ENCODE assay signal across 1 cellular context in the genomic region with DNA sequence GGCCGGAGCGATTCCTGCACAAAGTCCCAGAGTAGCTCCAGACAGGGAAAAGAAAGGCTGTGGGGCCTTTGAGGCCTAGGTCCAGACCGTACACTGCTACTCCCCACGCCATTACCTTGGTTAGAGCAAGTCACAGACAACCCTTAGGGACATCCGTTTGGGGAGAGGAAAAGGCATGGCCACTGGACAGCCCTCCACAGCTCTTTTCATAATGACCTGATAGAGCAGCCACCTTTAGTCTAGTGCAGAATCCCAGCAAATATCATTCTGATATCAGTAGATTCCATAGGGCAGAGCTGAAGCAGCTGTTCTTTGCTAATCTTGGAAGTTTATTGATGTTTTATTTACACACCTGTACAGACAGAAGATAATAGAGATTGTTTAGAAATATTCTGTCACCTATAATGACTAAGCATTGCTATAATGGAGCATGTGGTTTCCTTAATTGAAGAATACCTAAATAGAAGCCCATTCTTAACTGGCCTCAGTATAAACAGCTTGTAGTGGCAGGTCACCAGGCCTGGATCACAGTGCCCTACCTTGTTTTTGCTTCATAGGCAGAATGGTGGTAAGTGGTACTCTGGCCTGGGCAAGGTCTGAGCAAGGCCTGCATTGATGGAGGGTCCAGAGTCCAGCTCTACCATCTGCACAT.
TF ChIP-seq lines count a peak whose summit lies in the region.

No MANE protein-coding gene starts in this region.

TF ChIP-seq in GM12878, 131 proteins besides CTCF, POLR2A, EP300 and RAD21:
- TF ChIP-seq MEF2B (IDR thresholded peaks at IDR 0.05; ENCODE audit: partially characterized antibody, poor library complexity, severe bottlenecking) (no peak), RCOR1 (conservative IDR thresholded peaks at IDR 0.05; ENCODE audit: low read depth, low read length) (no peak), YBX1 (IDR thresholded peaks at IDR 0.05) (no peak), MYB (IDR thresholded peaks at IDR 0.05; ENCODE audit: borderline replicate concordance, low read depth, low read length) (no peak)
- TF ChIP-seq, protein P1, sequence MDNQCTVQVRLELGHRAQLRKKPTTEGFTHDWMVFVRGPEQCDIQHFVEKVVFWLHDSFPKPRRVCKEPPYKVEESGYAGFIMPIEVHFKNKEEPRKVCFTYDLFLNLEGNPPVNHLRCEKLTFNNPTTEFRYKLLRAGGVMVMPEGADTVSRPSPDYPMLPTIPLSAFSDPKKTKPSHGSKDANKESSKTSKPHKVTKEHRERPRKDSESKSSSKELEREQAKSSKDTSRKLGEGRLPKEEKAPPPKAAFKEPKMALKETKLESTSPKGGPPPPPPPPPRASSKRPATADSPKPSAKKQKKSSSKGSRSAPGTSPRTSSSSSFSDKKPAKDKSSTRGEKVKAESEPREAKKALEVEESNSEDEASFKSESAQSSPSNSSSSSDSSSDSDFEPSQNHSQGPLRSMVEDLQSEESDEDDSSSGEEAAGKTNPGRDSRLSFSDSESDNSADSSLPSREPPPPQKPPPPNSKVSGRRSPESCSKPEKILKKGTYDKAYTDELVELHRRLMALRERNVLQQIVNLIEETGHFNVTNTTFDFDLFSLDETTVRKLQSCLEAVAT (IDR thresholded peaks at IDR 0.05), result no peak
- TF ChIP-seq, protein P2, sequence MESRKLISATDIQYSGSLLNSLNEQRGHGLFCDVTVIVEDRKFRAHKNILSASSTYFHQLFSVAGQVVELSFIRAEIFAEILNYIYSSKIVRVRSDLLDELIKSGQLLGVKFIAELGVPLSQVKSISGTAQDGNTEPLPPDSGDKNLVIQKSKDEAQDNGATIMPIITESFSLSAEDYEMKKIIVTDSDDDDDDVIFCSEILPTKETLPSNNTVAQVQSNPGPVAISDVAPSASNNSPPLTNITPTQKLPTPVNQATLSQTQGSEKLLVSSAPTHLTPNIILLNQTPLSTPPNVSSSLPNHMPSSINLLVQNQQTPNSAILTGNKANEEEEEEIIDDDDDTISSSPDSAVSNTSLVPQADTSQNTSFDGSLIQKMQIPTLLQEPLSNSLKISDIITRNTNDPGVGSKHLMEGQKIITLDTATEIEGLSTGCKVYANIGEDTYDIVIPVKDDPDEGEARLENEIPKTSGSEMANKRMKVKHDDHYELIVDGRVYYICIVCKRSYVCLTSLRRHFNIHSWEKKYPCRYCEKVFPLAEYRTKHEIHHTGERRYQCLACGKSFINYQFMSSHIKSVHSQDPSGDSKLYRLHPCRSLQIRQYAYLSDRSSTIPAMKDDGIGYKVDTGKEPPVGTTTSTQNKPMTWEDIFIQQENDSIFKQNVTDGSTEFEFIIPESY (IDR thresholded peaks at IDR 0.05), result no peak
- TF ChIP-seq, protein P3, sequence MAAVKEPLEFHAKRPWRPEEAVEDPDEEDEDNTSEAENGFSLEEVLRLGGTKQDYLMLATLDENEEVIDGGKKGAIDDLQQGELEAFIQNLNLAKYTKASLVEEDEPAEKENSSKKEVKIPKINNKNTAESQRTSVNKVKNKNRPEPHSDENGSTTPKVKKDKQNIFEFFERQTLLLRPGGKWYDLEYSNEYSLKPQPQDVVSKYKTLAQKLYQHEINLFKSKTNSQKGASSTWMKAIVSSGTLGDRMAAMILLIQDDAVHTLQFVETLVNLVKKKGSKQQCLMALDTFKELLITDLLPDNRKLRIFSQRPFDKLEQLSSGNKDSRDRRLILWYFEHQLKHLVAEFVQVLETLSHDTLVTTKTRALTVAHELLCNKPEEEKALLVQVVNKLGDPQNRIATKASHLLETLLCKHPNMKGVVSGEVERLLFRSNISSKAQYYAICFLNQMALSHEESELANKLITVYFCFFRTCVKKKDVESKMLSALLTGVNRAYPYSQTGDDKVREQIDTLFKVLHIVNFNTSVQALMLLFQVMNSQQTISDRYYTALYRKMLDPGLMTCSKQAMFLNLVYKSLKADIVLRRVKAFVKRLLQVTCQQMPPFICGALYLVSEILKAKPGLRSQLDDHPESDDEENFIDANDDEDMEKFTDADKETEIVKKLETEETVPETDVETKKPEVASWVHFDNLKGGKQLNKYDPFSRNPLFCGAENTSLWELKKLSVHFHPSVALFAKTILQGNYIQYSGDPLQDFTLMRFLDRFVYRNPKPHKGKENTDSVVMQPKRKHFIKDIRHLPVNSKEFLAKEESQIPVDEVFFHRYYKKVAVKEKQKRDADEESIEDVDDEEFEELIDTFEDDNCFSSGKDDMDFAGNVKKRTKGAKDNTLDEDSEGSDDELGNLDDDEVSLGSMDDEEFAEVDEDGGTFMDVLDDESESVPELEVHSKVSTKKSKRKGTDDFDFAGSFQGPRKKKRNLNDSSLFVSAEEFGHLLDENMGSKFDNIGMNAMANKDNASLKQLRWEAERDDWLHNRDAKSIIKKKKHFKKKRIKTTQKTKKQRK (IDR thresholded peaks at IDR 0.05; ENCODE audit: low read depth, low read length), result no peak
- TF ChIP-seq, protein P4, sequence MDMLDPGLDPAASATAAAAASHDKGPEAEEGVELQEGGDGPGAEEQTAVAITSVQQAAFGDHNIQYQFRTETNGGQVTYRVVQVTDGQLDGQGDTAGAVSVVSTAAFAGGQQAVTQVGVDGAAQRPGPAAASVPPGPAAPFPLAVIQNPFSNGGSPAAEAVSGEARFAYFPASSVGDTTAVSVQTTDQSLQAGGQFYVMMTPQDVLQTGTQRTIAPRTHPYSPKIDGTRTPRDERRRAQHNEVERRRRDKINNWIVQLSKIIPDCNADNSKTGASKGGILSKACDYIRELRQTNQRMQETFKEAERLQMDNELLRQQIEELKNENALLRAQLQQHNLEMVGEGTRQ (IDR thresholded peaks at IDR 0.05; ENCODE audit: borderline replicate concordance, low read depth, low read length), result no peak
- TF ChIP-seq, protein P5, sequence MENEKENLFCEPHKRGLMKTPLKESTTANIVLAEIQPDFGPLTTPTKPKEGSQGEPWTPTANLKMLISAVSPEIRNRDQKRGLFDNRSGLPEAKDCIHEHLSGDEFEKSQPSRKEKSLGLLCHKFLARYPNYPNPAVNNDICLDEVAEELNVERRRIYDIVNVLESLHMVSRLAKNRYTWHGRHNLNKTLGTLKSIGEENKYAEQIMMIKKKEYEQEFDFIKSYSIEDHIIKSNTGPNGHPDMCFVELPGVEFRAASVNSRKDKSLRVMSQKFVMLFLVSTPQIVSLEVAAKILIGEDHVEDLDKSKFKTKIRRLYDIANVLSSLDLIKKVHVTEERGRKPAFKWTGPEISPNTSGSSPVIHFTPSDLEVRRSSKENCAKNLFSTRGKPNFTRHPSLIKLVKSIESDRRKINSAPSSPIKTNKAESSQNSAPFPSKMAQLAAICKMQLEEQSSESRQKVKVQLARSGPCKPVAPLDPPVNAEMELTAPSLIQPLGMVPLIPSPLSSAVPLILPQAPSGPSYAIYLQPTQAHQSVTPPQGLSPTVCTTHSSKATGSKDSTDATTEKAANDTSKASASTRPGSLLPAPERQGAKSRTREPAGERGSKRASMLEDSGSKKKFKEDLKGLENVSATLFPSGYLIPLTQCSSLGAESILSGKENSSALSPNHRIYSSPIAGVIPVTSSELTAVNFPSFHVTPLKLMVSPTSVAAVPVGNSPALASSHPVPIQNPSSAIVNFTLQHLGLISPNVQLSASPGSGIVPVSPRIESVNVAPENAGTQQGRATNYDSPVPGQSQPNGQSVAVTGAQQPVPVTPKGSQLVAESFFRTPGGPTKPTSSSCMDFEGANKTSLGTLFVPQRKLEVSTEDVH (IDR thresholded peaks at IDR 0.05; ENCODE audit: low read depth, partially characterized antibody), result no peak
- TF ChIP-seq, protein P6, sequence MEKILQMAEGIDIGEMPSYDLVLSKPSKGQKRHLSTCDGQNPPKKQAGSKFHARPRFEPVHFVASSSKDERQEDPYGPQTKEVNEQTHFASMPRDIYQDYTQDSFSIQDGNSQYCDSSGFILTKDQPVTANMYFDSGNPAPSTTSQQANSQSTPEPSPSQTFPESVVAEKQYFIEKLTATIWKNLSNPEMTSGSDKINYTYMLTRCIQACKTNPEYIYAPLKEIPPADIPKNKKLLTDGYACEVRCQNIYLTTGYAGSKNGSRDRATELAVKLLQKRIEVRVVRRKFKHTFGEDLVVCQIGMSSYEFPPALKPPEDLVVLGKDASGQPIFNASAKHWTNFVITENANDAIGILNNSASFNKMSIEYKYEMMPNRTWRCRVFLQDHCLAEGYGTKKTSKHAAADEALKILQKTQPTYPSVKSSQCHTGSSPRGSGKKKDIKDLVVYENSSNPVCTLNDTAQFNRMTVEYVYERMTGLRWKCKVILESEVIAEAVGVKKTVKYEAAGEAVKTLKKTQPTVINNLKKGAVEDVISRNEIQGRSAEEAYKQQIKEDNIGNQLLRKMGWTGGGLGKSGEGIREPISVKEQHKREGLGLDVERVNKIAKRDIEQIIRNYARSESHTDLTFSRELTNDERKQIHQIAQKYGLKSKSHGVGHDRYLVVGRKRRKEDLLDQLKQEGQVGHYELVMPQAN (conservative IDR thresholded peaks at IDR 0.05), result no peak
TF ChIP-seq in GM12878: peak in this region for 0.
